ENCODE assay signal across 1 cellular context in genomic region chr12:68686595-68687521, GRCh38.
TF ChIP-seq lines count a peak whose summit lies in the region.

NUP107 (plus strand) TSS chr12:68686978; CDS start chr12:68687066, 88 bp downstream.

TF ChIP-seq in HepG2, 621 proteins besides CTCF, POLR2A, EP300 and RAD21 (continued from another document and continues in another):
- TF ChIP-seq, protein P1, sequence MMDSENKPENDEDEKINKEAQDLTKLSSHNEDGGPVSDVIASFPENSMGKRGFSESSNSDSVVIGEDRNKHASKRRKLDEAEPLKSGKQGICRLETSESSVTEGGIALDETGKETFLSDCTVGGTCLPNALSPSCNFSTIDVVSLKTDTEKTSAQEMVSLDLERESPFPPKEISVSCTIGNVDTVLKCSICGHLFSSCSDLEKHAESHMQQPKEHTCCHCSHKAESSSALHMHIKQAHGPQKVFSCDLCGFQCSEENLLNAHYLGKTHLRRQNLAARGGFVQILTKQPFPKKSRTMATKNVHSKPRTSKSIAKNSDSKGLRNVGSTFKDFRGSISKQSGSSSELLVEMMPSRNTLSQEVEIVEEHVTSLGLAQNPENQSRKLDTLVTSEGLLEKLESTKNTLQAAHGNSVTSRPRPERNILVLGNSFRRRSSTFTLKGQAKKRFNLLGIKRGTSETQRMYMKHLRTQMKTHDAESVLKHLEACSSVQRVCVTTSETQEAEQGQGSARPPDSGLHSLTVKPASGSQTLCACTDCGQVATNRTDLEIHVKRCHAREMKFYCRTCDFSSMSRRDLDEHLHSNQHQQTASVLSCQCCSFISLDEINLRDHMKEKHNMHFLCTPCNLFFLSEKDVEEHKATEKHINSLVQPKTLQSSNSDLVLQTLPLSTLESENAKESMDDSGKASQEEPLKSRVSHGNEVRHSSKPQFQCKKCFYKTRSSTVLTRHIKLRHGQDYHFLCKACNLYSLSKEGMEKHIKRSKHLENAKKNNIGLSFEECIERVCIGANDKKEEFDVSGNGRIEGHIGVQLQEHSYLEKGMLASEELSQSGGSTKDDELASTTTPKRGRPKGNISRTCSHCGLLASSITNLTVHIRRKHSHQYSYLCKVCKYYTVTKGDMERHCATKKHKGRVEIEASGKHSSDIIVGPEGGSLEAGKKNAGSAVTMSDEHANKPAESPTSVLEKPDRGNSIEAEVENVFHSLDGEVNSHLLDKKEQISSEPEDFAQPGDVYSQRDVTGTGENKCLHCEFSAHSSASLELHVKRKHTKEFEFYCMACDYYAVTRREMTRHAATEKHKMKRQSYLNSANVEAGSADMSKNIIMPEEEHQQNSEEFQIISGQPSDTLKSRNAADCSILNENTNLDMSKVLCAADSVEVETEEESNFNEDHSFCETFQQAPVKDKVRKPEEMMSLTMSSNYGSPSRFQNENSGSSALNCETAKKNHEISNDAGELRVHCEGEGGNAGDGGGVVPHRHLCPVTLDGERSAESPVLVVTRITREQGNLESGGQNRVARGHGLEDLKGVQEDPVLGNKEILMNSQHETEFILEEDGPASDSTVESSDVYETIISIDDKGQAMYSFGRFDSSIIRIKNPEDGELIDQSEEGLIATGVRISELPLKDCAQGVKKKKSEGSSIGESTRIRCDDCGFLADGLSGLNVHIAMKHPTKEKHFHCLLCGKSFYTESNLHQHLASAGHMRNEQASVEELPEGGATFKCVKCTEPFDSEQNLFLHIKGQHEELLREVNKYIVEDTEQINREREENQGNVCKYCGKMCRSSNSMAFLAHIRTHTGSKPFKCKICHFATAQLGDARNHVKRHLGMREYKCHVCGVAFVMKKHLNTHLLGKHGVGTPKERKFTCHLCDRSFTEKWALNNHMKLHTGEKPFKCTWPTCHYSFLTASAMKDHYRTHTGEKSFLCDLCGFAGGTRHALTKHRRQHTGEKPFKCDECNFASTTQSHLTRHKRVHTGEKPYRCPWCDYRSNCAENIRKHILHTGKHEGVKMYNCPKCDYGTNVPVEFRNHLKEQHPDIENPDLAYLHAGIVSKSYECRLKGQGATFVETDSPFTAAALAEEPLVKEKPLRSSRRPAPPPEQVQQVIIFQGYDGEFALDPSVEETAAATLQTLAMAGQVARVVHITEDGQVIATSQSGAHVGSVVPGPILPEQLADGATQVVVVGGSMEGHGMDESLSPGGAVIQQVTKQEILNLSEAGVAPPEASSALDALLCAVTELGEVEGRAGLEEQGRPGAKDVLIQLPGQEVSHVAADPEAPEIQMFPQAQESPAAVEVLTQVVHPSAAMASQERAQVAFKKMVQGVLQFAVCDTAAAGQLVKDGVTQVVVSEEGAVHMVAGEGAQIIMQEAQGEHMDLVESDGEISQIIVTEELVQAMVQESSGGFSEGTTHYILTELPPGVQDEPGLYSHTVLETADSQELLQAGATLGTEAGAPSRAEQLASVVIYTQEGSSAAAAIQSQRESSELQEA (CRISPR knock-in tag; IDR thresholded peaks at IDR 0.05; ENCODE audit: not compliant biosample characterization): peak; percentile 56
- TF ChIP-seq TOPORS (CRISPR knock-in tag; IDR thresholded peaks at IDR 0.05) (peak; percentile 72; the same call in 1 of the 2 replicates), RFX3 (CRISPR knock-in tag; IDR thresholded peaks at IDR 0.05) (no peak), ZNF781 (CRISPR knock-in tag; IDR thresholded peaks at IDR 0.05; ENCODE audit: borderline replicate concordance, not compliant biosample characterization) (peak; percentile 88), MEIS1 (CRISPR knock-in tag; IDR thresholded peaks at IDR 0.05; ENCODE audit: borderline replicate concordance) (peak; percentile 58; the same call in 1 of the 2 replicates), RFX1 (IDR thresholded peaks at IDR 0.05) (no peak), NFIB (CRISPR knock-in tag; IDR thresholded peaks at IDR 0.05; ENCODE audit: borderline replicate concordance) (no peak), ZNF326 (CRISPR knock-in tag; IDR thresholded peaks at IDR 0.05; ENCODE audit: borderline replicate concordance) (no peak), ZNF17 (CRISPR knock-in tag; IDR thresholded peaks at IDR 0.05) (no peak), PCBP2 (optimal IDR thresholded peaks at IDR 0.05; ENCODE audit: low read depth, low read length, poor library complexity, severe bottlenecking) (no peak), TGIF2 (CRISPR knock-in tag; IDR thresholded peaks at IDR 0.05) (0 out of 2 replicates have a peak, but pooled peaks have one; percentile 72), YEATS2 (CRISPR knock-in tag; IDR thresholded peaks at IDR 0.05; ENCODE audit: borderline replicate concordance) (peak; percentile 98), SIX1 (CRISPR knock-in tag; IDR thresholded peaks at IDR 0.05; ENCODE audit: borderline replicate concordance) (no peak), PCBP1 (IDR thresholded peaks at IDR 0.05; ENCODE audit: borderline replicate concordance, low read depth, low read length) (peak; percentile 75; the same call in 1 of the 2 replicates), ZNF317 (CRISPR knock-in tag; IDR thresholded peaks at IDR 0.05) (peak; percentile 58; the same call in 1 of the 2 replicates), ZNF557 (CRISPR knock-in tag; IDR thresholded peaks at IDR 0.05) (no peak), ZNF543 (CRISPR knock-in tag; IDR thresholded peaks at IDR 0.05) (0 out of 2 replicates have a peak, but pooled peaks have one; percentile 31), ZNF724P (CRISPR knock-in tag; IDR thresholded peaks at IDR 0.05; ENCODE audit: borderline replicate concordance) (no peak; the same call in 1 of the 2 replicates), SSRP1 (CRISPR knock-in tag; IDR thresholded peaks at IDR 0.05) (peak; percentile 85), ZNF530 (CRISPR knock-in tag; IDR thresholded peaks at IDR 0.05; ENCODE audit: low read depth) (no peak), SP4 (CRISPR knock-in tag; IDR thresholded peaks at IDR 0.05) (peak; percentile 87), HES4 (CRISPR knock-in tag; IDR thresholded peaks at IDR 0.05; ENCODE audit: borderline replicate concordance) (no peak), REXO4 (CRISPR knock-in tag; IDR thresholded peaks at IDR 0.05; ENCODE audit: borderline replicate concordance) (no peak), ZNF589 (CRISPR knock-in tag; conservative IDR thresholded peaks at IDR 0.05) (no peak), ZNF75D (CRISPR knock-in tag; IDR thresholded peaks at IDR 0.05; ENCODE audit: borderline replicate concordance) (no peak), MTA3 (CRISPR knock-in tag; IDR thresholded peaks at IDR 0.05) (no peak), CC2D1A (CRISPR knock-in tag; IDR thresholded peaks at IDR 0.05) (no peak), RARA (CRISPR knock-in tag; IDR thresholded peaks at IDR 0.05) (peak; percentile 24), ZNF383 (CRISPR knock-in tag; IDR thresholded peaks at IDR 0.05; ENCODE audit: borderline replicate concordance) (no peak; the same call in 1 of the 2 replicates), ZGPAT (CRISPR knock-in tag; IDR thresholded peaks at IDR 0.05) (peak; percentile 86), GPN1 (CRISPR knock-in tag; IDR thresholded peaks at IDR 0.05; ENCODE audit: borderline replicate concordance) (no peak), ATAD3A (CRISPR knock-in tag; IDR thresholded peaks at IDR 0.05) (no peak), CCAR2 (optimal IDR thresholded peaks at IDR 0.05; ENCODE audit: low read depth, low read length) (peak; percentile 37)
- TF ChIP-seq, protein P2, sequence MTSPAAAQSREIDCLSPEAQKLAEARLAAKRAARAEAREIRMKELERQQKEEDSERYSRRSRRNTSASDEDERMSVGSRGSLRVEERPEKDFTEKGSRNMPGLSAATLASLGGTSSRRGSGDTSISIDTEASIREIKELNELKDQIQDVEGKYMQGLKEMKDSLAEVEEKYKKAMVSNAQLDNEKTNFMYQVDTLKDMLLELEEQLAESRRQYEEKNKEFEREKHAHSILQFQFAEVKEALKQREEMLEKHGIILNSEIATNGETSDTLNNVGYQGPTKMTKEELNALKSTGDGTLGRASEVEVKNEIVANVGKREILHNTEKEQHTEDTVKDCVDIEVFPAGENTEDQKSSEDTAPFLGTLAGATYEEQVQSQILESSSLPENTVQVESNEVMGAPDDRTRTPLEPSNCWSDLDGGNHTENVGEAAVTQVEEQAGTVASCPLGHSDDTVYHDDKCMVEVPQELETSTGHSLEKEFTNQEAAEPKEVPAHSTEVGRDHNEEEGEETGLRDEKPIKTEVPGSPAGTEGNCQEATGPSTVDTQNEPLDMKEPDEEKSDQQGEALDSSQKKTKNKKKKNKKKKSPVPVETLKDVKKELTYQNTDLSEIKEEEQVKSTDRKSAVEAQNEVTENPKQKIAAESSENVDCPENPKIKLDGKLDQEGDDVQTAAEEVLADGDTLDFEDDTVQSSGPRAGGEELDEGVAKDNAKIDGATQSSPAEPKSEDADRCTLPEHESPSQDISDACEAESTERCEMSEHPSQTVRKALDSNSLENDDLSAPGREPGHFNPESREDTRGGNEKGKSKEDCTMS (CRISPR knock-in tag; conservative IDR thresholded peaks at IDR 0.05): 0 out of 2 replicates have a peak, but pooled peaks have one; percentile 62
- TF ChIP-seq, protein P3, sequence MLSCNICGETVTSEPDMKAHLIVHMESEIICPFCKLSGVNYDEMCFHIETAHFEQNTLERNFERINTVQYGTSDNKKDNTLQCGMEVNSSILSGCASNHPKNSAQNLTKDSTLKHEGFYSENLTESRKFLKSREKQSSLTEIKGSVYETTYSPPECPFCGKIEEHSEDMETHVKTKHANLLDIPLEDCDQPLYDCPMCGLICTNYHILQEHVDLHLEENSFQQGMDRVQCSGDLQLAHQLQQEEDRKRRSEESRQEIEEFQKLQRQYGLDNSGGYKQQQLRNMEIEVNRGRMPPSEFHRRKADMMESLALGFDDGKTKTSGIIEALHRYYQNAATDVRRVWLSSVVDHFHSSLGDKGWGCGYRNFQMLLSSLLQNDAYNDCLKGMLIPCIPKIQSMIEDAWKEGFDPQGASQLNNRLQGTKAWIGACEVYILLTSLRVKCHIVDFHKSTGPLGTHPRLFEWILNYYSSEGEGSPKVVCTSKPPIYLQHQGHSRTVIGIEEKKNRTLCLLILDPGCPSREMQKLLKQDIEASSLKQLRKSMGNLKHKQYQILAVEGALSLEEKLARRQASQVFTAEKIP (CRISPR knock-in tag; IDR thresholded peaks at IDR 0.05; ENCODE audit: borderline replicate concordance): no peak
- TF ChIP-seq, protein P4, sequence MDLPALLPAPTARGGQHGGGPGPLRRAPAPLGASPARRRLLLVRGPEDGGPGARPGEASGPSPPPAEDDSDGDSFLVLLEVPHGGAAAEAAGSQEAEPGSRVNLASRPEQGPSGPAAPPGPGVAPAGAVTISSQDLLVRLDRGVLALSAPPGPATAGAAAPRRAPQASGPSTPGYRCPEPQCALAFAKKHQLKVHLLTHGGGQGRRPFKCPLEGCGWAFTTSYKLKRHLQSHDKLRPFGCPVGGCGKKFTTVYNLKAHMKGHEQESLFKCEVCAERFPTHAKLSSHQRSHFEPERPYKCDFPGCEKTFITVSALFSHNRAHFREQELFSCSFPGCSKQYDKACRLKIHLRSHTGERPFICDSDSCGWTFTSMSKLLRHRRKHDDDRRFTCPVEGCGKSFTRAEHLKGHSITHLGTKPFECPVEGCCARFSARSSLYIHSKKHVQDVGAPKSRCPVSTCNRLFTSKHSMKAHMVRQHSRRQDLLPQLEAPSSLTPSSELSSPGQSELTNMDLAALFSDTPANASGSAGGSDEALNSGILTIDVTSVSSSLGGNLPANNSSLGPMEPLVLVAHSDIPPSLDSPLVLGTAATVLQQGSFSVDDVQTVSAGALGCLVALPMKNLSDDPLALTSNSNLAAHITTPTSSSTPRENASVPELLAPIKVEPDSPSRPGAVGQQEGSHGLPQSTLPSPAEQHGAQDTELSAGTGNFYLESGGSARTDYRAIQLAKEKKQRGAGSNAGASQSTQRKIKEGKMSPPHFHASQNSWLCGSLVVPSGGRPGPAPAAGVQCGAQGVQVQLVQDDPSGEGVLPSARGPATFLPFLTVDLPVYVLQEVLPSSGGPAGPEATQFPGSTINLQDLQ (CRISPR knock-in tag; IDR thresholded peaks at IDR 0.05): no peak
- TF ChIP-seq, protein P5, sequence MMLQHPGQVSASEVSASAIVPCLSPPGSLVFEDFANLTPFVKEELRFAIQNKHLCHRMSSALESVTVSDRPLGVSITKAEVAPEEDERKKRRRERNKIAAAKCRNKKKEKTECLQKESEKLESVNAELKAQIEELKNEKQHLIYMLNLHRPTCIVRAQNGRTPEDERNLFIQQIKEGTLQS (CRISPR knock-in tag; IDR thresholded peaks at IDR 0.05): no peak
- TF ChIP-seq, protein P6, sequence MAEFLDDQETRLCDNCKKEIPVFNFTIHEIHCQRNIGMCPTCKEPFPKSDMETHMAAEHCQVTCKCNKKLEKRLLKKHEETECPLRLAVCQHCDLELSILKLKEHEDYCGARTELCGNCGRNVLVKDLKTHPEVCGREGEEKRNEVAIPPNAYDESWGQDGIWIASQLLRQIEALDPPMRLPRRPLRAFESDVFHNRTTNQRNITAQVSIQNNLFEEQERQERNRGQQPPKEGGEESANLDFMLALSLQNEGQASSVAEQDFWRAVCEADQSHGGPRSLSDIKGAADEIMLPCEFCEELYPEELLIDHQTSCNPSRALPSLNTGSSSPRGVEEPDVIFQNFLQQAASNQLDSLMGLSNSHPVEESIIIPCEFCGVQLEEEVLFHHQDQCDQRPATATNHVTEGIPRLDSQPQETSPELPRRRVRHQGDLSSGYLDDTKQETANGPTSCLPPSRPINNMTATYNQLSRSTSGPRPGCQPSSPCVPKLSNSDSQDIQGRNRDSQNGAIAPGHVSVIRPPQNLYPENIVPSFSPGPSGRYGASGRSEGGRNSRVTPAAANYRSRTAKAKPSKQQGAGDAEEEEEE (CRISPR knock-in tag; IDR thresholded peaks at IDR 0.05; ENCODE audit: borderline replicate concordance): no peak
- TF ChIP-seq, protein P7, sequence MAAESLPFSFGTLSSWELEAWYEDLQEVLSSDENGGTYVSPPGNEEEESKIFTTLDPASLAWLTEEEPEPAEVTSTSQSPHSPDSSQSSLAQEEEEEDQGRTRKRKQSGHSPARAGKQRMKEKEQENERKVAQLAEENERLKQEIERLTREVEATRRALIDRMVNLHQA (CRISPR knock-in tag; IDR thresholded peaks at IDR 0.05): no peak
